Comparison of ENCODE assay signal across 20 cellular contexts in the genomic region with DNA sequence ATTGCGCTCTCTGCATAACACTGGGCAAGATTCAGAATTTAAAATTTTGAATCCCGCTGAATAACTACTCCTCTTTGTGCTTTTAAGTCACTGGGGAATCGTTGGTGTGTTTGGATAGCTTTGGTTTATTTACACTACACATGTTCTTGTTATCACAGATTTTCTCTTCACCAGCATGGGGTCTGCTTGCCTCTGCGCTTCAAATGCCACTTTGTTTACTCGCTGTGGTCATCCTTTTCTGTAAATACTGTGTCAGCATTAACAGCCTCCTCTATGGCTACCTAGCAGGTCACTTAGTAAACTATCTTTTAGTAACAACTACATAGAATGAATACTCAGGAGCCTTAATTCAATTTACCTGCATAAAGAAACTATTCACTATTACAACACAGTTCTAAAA.
"Had no signal": no experiment of that assay in that cellular context is flagged by ENCODE, and none has a peak within 500 bp of the region (broad histone marks: within the 10 kb centered on the region; RNA-seq: fewer than 3 reads in every experiment).

No MANE protein-coding gene starts in this region.

- ATAC-seq: activated CD8-positive, alpha-beta memory T cell treated with anti-CD3 and anti-CD28 coated beads, Interleukin-2, amount 10 ng/mL, durations not matched to agents 7 days and 5 days; activated T-helper 17 cell treated with anti-CD3 and anti-CD28 coated beads, Interleukin-2, amount 50 U/mL, for 72 hours had no signal

- DNase-seq: activated CD4-positive, alpha-beta memory T cell treated with anti-CD3 and anti-CD28 coated beads, Interleukin-2, amount 10 ng/mL, durations not matched to agents 7 days and 5 days; activated CD4-positive, alpha-beta T cell treated with anti-CD3 and anti-CD28 coated beads for 48 hours; activated CD4-positive, CD25-positive, alpha-beta regulatory T cell; activated CD8-positive, alpha-beta memory T cell treated with anti-CD3 and anti-CD28 coated beads, Interleukin-2, amount 10 ng/mL, durations not matched to agents 7 days and 5 days; activated naive CD4-positive, alpha-beta T cell; activated naive CD8-positive, alpha-beta T cell treated with anti-CD3 and anti-CD28 coated beads for 36 hours; activated T-cell treated with anti-CD3 and anti-CD28 coated beads, Interleukin-2, amount 50 U/mL, for 1 hour; amygdala; central memory CD4-positive, alpha-beta T cell; colonic mucosa; erythroblast; foreskin melanocyte; glutamatergic neuron; retina; stimulated activated CD4-positive, alpha-beta T cell treated with anti-CD3 and anti-CD28 coated beads, Interleukin-12 subunit alpha, Interleukin-12 subunit beta, amount 100 ng/mL, for 4 hours; stimulated activated CD4-positive, alpha-beta T cell treated with anti-CD3 and anti-CD28 coated beads, Interleukin-2, amount 100 ng/mL, for 24 hours; stimulated activated naive CD4-positive, alpha-beta T cell treated with Interleukin-2 at 50 U/mL for 16 hours; T-helper 9 cell; thyroid gland had no signal

- H3K27ac ChIP-seq: colonic mucosa, thyroid gland had no signal
